Comparison of ENCODE assay signal across 2 cellular contexts in genomic region chr6:5471044-5471443, GRCh38.
TF ChIP-seq lines count a peak whose summit lies in the region.

No MANE protein-coding gene starts in this region.

TF ChIP-seq in HCT116, 20 proteins besides CTCF, POLR2A, EP300 and RAD21 (continued from another document):
- TF ChIP-seq ZBTB33 (IDR thresholded peaks at IDR 0.05; ENCODE audit: extremely low read depth, insufficient replicate concordance, low read length) = no peak

TF ChIP-seq in GM12878, 131 proteins besides CTCF, POLR2A, EP300 and RAD21 (continued from another document):
- TF ChIP-seq ZNF687 (IDR thresholded peaks at IDR 0.05) (no peak), SUPT20H (IDR thresholded peaks at IDR 0.05; ENCODE audit: borderline replicate concordance, control insufficient read depth, low read depth, low read length) (no peak), SRF (IDR thresholded peaks at IDR 0.05; ENCODE audit: low read depth in 2 of 2, low read length in 2 of 2) (no peak), TCF3 (IDR thresholded peaks at IDR 0.05; ENCODE audit: borderline replicate concordance, insufficient read depth, low read depth, low read length) (no peak), MAX (IDR thresholded peaks at IDR 0.05; ENCODE audit: low read depth, low read length) (no peak), MEF2B (IDR thresholded peaks at IDR 0.05; ENCODE audit: partially characterized antibody, poor library complexity, severe bottlenecking) (no peak), SMC3 (IDR thresholded peaks at IDR 0.05; ENCODE audit: borderline replicate concordance, low read length) (peak; percentile 88), CHD1 (IDR thresholded peaks at IDR 0.05; ENCODE audit: low read depth, low read length) (no peak), NR2F1 (conservative IDR thresholded peaks at IDR 0.05) (no peak), SPI1 (IDR thresholded peaks at IDR 0.05; ENCODE audit: borderline replicate concordance, insufficient read depth, low read depth, low read length) (no peak), YY1 (IDR thresholded peaks at IDR 0.05; ENCODE audit: low read depth, low read length) (peak; percentile 51; the same call in 1 of the 2 replicates), ATF7 (IDR thresholded peaks at IDR 0.05; ENCODE audit: low read depth) (no peak), MXI1 (IDR thresholded peaks at IDR 0.05; ENCODE audit: low read depth, low read length) (no peak), SMAD5 (IDR thresholded peaks at IDR 0.05; ENCODE audit: low read depth) (no peak), TARDBP (IDR thresholded peaks at IDR 0.05; ENCODE audit: borderline replicate concordance) (no peak), RUNX3 (IDR thresholded peaks at IDR 0.05; ENCODE audit: low read length) (0 out of 2 replicates have a peak, but pooled peaks have one; percentile 26), BRCA1 (IDR thresholded peaks at IDR 0.05; ENCODE audit: low read depth, low read length) (no peak), CREM (IDR thresholded peaks at IDR 0.05; ENCODE audit: low read depth) (no peak), GATAD2B (conservative IDR thresholded peaks at IDR 0.05; ENCODE audit: low read depth) (no peak), DPF2 (IDR thresholded peaks at IDR 0.05) (no peak), RELB (IDR thresholded peaks at IDR 0.05; ENCODE audit: low read depth) (no peak), POLR2AphosphoS2 (IDR thresholded peaks at IDR 0.05; ENCODE audit: low read depth, low read length) (no peak), ATF3 (IDR thresholded peaks at IDR 0.05; ENCODE audit: borderline replicate concordance, extremely low read depth, low read depth, low read length) (no peak), FOXM1 (IDR thresholded peaks at IDR 0.05; ENCODE audit: low read depth, low read length) (0 out of 2 replicates have a peak, but pooled peaks have one; percentile 28), STAT1 (conservative IDR thresholded peaks at IDR 0.05) (no peak), FOXK2 (IDR thresholded peaks at IDR 0.05) (no peak), SMAD1 (IDR thresholded peaks at IDR 0.05; ENCODE audit: low read depth, partially characterized antibody) (no peak), RB1 (IDR thresholded peaks at IDR 0.05; ENCODE audit: borderline replicate concordance) (peak; percentile 57; the same call in 1 of the 2 replicates)
